In the genomic region with DNA sequence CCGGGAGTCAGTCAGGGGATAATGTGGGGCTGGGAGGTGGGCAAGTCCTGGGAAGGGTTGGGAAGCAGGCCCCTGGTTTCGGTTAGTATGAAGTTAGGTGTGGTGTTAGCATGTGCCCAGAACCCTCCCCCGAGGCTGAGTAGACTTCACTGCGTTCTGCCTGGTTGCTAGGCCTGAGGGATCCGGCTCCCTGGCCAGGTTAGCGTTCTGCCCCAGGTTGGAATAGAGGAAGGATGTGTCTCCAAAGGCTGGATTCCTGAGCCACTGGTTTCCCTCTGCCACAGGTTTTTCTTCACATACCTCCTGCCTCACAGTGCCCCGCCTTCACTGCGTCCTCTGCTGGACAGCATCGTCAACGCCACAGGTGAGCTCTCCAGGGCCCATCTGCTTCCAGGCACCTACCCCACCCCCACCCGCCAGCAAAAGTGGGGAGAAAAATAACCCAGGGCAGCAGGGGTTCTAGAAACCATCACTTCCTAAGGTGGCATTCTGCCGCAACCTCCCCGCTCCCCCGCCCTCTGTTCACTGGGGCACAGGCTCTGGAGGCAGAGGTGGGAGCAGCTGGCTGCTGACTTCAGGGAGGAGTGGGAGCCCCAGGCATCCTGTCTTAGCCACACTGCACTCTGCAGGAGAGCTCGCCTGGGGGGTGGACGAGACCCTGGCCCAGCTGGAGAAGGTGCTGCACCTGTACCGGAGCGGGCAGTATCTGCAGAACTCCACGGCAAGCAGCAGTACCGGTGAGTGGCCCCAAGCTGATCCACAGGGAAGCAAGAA, we compare ENCODE assay signal across 11 cellular contexts. TPM values are rescaled to one million over a fixed set of nuclear protein-coding genes. Genes with fewer than 3 reads are reported as not detected.
DNase-seq lines count a peak whose midpoint lies in the region; ATAC-seq, FAIRE-seq and TF ChIP-seq lines count a peak whose summit lies in the region.
"Had no signal": no experiment of that assay in that cellular context is flagged by ENCODE, and none has a peak within 500 bp of the region (broad histone marks: within the 10 kb centered on the region; RNA-seq: fewer than 3 reads in every experiment).

No MANE protein-coding gene starts in this region.

- H4K20me1 ChIP-seq in H1 (replicated peaks in 1 of 2; ENCODE audit: control insufficient read depth in 1 of 2, insufficient read depth in 2 of 2, low read length in 2 of 2), result peaks cover 0 to 10% of the 10 kb centered on the region in 2 experiments

- H3K18ac ChIP-seq in H1 (ENCODE audit: extremely low read depth, low read length), result no peak overlapping the region
- no peak overlapping the region for H3K18ac ChIP-seq in neuronal stem cell (ENCODE audit: low read length)

- H3K27ac ChIP-seq in heart right ventricle (peak overlapping the region; percentile 81 to 94 (median 91)), H1 (ENCODE audit: low read depth, low read length) (0 out of 2 replicates have a peak overlapping the region, but pooled peaks have one; percentile 17), muscle layer of duodenum (ENCODE audit: low read length) (peak overlapping the region; percentile 92), aorta (ENCODE audit: low read depth in 1 of 2, low read length in 2 of 2) (peak overlapping the region; percentile 17 to 60), neuronal stem cell (replicated peaks; ENCODE audit: low read length) (no peak overlapping the region)

- 76 to 78% methylated on average over 20 of the region's 20 CpGs for WGBS in heart right ventricle, 2 donors
- 73% methylated on average over 20 of the region's 20 CpGs; no CpG with 5 or more reads in 1 of the 2 experiments for WGBS in H1 (ENCODE audit: extremely low coverage in 1 of 2, insufficient coverage in 1 of 2, insufficient read length in 1 of 2, insufficient replicate concordance in 2 of 2, low coverage in 1 of 2, low lambda C conversion rate in 2 of 2, missing lambda C conversion rate in 1 of 2), 2 experiments
- 52 to 53% methylated on average over 20 of the region's 20 CpGs for WGBS in aorta, 2 donors
- WGBS in neuronal stem cell (ENCODE audit: extremely low coverage in 2 of 2, insufficient read length in 2 of 2, insufficient replicate concordance in 1 of 2), 2 donors, result no CpG with 5 or more reads among the region's 20 CpGs

- FAIRE-seq in H1 (lab: Jason Lieb, UNC), result no peak
- FAIRE-seq: RCC 7860 had no signal

- H3K4ac ChIP-seq in H1 (replicated peaks; ENCODE audit: insufficient read length, low read depth, low read length), result no peak overlapping the region
- H3K4ac ChIP-seq in neuronal stem cell (ENCODE audit: low read length), result no peak overlapping the region

- no peaks in the 10 kb centered on the region for H3K9me3 ChIP-seq in heart right ventricle
- H3K9me3 ChIP-seq in H1 (ENCODE audit: insufficient read depth in 2 of 2, low read depth in 1 of 2, low read length in 1 of 2), result no peaks in the 10 kb centered on the region
- no peaks in the 10 kb centered on the region for H3K9me3 ChIP-seq in muscle layer of duodenum (ENCODE audit: control insufficient read depth in 1 of 2, low read length in 2 of 2)
- no peaks in the 10 kb centered on the region for H3K9me3 ChIP-seq in aorta (ENCODE audit: control insufficient read depth, low read length)
- no peaks in the 10 kb centered on the region for H3K9me3 ChIP-seq in neuronal stem cell (replicated peaks in 1 of 2; ENCODE audit: control insufficient read depth in 2 of 2, insufficient read depth in 1 of 2, low read depth in 1 of 2, low read length in 2 of 2)

- H3K56ac ChIP-seq in H1 (replicated peaks; ENCODE audit: insufficient read length, low read depth, low read length), result no peak overlapping the region

- H2BK120ac ChIP-seq in H1 (replicated peaks; ENCODE audit: low read depth, low read length) (no peak overlapping the region), neuronal stem cell (ENCODE audit: low read depth, low read length) (no peak overlapping the region)

- TF ChIP-seq RAD21 in H1 (IDR thresholded peaks at IDR 0.05 in 1 of 2, conservative IDR thresholded peaks at IDR 0.05 in 1 of 2; ENCODE audit: low read depth in 2 of 2, low read length in 2 of 2), result peak; percentile 70 to 78

- H2AFZ ChIP-seq in H1 (ENCODE audit: low read length) (no peak overlapping the region), neuronal stem cell (ENCODE audit: low read length) (no peak overlapping the region)

- no peak for TF ChIP-seq EP300 in H1 (IDR thresholded peaks at IDR 0.05; ENCODE audit: borderline replicate concordance in 1 of 2, low read depth in 2 of 2, low read length in 2 of 2)

- no peak overlapping the region; a peak in 1 of 4 replicates for H3K4me2 ChIP-seq in H1 (ENCODE audit: insufficient read depth in 1 of 2, low read depth in 2 of 2, low read length in 2 of 2)
- no peak overlapping the region for H3K4me2 ChIP-seq in neuronal stem cell (ENCODE audit: insufficient read depth, low read length, poor library complexity, severe bottlenecking)

- H3K14ac ChIP-seq in H1 (ENCODE audit: insufficient read length) (no peak overlapping the region), neuronal stem cell (ENCODE audit: low read length) (no peak overlapping the region)

- POLR2A ChIA-PET in H1 (lab: Charles Lee; ENCODE audit: partially characterized antibody), result interaction anchor here (0.7 to 1.8 kb wide), 7 partner anchors 8 to 185 kb away, joined by 3 to 7 read pairs (median 4); a partner anchor contains a TSS

- no peak overlapping the region for H2AK5ac ChIP-seq in H1 (ENCODE audit: low read depth, low read length)
- H2AK5ac ChIP-seq in neuronal stem cell (ENCODE audit: low read depth, low read length), result no peak overlapping the region

- H3K4me3 ChIP-seq in heart right ventricle, result no peak overlapping the region
- H3K4me3 ChIP-seq in H1 (ENCODE audit: extremely low read depth in 1 of 4, insufficient read depth in 2 of 4, low read depth in 3 of 4, low read length in 4 of 4), result no peak overlapping the region
- H3K4me3 ChIP-seq in muscle layer of duodenum (ENCODE audit: low read depth in 1 of 2, low read length in 2 of 2), result no peak overlapping the region
- no peak overlapping the region for H3K4me3 ChIP-seq in aorta (ENCODE audit: low read length in 2 of 2)
- no peak overlapping the region for H3K4me3 ChIP-seq in neuronal stem cell (ENCODE audit: low read length in 2 of 2)

- H2BK5ac ChIP-seq in H1 (ENCODE audit: low read depth, low read length) (0 out of 2 replicates have a peak overlapping the region, but pooled peaks have one; percentile 35), neuronal stem cell (ENCODE audit: low read length) (no peak overlapping the region)

- H3K23ac ChIP-seq in H1 (ENCODE audit: insufficient read length) (no peak overlapping the region), neuronal stem cell (ENCODE audit: low read depth, low read length, poor library complexity) (no peak overlapping the region)

- ATAC-seq in heart right ventricle (peak in 1 of 8 donors; percentile 2), aorta (ENCODE audit: low FRiP score) (no peak), HG02870 (IDR thresholded peaks at IDR 0.05; ENCODE audit: unreplicated experiment) (no peak), GM21825 (IDR thresholded peaks at IDR 0.05; ENCODE audit: unreplicated experiment) (no peak)

- H4K91ac ChIP-seq in H1 (replicated peaks; ENCODE audit: insufficient read length, low read length) (no peak overlapping the region), neuronal stem cell (ENCODE audit: low read depth, low read length, poor library complexity) (no peak overlapping the region)

- no peak overlapping the region for H2BK12ac ChIP-seq in H1 (ENCODE audit: low read depth, low read length)
- H2BK12ac ChIP-seq in neuronal stem cell (ENCODE audit: low read length), result no peak overlapping the region

- H4K5ac ChIP-seq in H1 (ENCODE audit: insufficient read length, low read depth, low read length), result no peak overlapping the region

- no peak overlapping the region for H2BK15ac ChIP-seq in H1 (ENCODE audit: low read length)
- H2BK15ac ChIP-seq in neuronal stem cell (ENCODE audit: low read length), result no peak overlapping the region

- H2BK20ac ChIP-seq in H1 (ENCODE audit: low read length), result no peak overlapping the region

- CTCF ChIA-PET in H1 (lab: Charles Lee; ENCODE audit: partially characterized antibody), result interaction anchor here (0.5 to 12.5 kb wide), 39 partner anchors 9 to 966 kb away, joined by 3 to 157 read pairs (median 4); no protein-coding TSS in a partner anchor

- TF ChIP-seq CTCF in heart right ventricle (IDR thresholded peaks at IDR 0.05) (peak in 4 of 9 donors; percentile 13 to 33 (median 18)), H1 (IDR thresholded peaks at IDR 0.05; ENCODE audit: control extremely low read depth in 1 of 3, insufficient read depth in 1 of 3, low read depth in 1 of 3, low read length in 3 of 3) (peak in 2 of 3 experiments; percentile 66 to 76; a peak in 3 of 4 replicates)

- peaks cover 0 to 2% (median 0%) of the 10 kb centered on the region in 7 donors for H3K27me3 ChIP-seq in heart right ventricle
- no peaks in the 10 kb centered on the region for H3K27me3 ChIP-seq in H1 (replicated peaks in 1 of 4; ENCODE audit: control insufficient read depth in 3 of 4, extremely low read depth in 1 of 4, insufficient read depth in 3 of 4, low read length in 3 of 4)
- H3K27me3 ChIP-seq in muscle layer of duodenum (ENCODE audit: low read depth, low read length), result no peaks in the 10 kb centered on the region
- H3K27me3 ChIP-seq in aorta (ENCODE audit: control insufficient read depth in 1 of 2, insufficient read depth in 2 of 2, low read length in 1 of 2), result no peaks in the 10 kb centered on the region
- no peaks in the 10 kb centered on the region for H3K27me3 ChIP-seq in neuronal stem cell (ENCODE audit: control insufficient read depth in 3 of 3, insufficient read depth in 3 of 3, low read depth in 1 of 3, low read length in 3 of 3)

- peaks cover 8% of the 10 kb centered on the region for H3K23me2 ChIP-seq in H1 (ENCODE audit: low read depth, low read length)

- H3K36me3 ChIP-seq in heart right ventricle (peaks cover 0 to 67% (median 35%) of the 10 kb centered on the region in 9 donors), H1 (ENCODE audit: control insufficient read depth in 2 of 4, insufficient read depth in 4 of 4, low read length in 3 of 4) (peaks cover 6 to 90% (median 25%) of the 10 kb centered on the region in 4 experiments; a peak in 7 of 8 replicates), muscle layer of duodenum (ENCODE audit: control insufficient read depth in 1 of 2, insufficient read depth in 2 of 2, low read length in 2 of 2) (peaks cover 36 to 38% of the 10 kb centered on the region in 2 donors), aorta (ENCODE audit: control insufficient read depth in 1 of 2, insufficient read depth in 2 of 2, low read length in 1 of 2) (peaks cover 5 to 24% of the 10 kb centered on the region in 2 donors), neuronal stem cell (replicated peaks in 1 of 2; ENCODE audit: control insufficient read depth in 2 of 2, insufficient read depth in 2 of 2, low read length in 2 of 2) (peaks cover 63 to 64% of the 10 kb centered on the region in 2 donors)

- no peak for TF ChIP-seq POLR2A in H1 (IDR thresholded peaks at IDR 0.05; ENCODE audit: control extremely low read depth in 1 of 2, low read depth in 2 of 2, low read length in 2 of 2)

- H3K79me1 ChIP-seq in H1 (ENCODE audit: low read depth, low read length), result peaks cover 4% of the 10 kb centered on the region; the same call in 1 of the 2 replicates
- peaks cover 11% of the 10 kb centered on the region for H3K79me1 ChIP-seq in neuronal stem cell (ENCODE audit: low read depth, low read length)

- H3K79me2 ChIP-seq in H1 (ENCODE audit: control insufficient read depth in 1 of 2, insufficient read depth in 2 of 2, low read length in 2 of 2), result peaks cover 1 to 21% of the 10 kb centered on the region in 2 experiments; a peak in 3 of 4 replicates

- DNase-seq in heart right ventricle (no peak), cardiac septum (ENCODE audit: low spot score) (no peak), H1 (ENCODE audit: low read depth in 1 of 2, low spot score in 2 of 2) (no peak), aorta (peak in 1 of 2 donors; percentile 37), neuronal stem cell (ENCODE audit: low spot score) (no peak)
- DNase-seq: Karpas-422, NCI-H2107 had no signal

- H3K4me1 ChIP-seq in heart right ventricle (peaks cover 28 to 87% (median 67%) of the 10 kb centered on the region in 9 donors), H1 (replicated peaks in 1 of 4; ENCODE audit: control insufficient read depth in 3 of 4, insufficient read depth in 4 of 4, low read length in 3 of 4) (peaks cover 5 to 39% (median 33%) of the 10 kb centered on the region in 4 experiments), muscle layer of duodenum (ENCODE audit: control insufficient read depth in 1 of 2, insufficient read depth in 2 of 2, low read length in 2 of 2) (peaks cover 36 to 51% of the 10 kb centered on the region in 2 donors), aorta (ENCODE audit: control insufficient read depth in 1 of 2, insufficient read depth in 2 of 2, low read length in 2 of 2) (peaks cover 3 to 6% of the 10 kb centered on the region in 2 donors), neuronal stem cell (ENCODE audit: control insufficient read depth in 2 of 2, insufficient read depth in 1 of 2, low read depth in 1 of 2, low read length in 2 of 2) (peaks cover 43 to 61% of the 10 kb centered on the region in 2 donors)

- no peak overlapping the region for H3K9ac ChIP-seq in H1 (replicated peaks in 1 of 4; ENCODE audit: extremely low read depth in 1 of 4, low read depth in 3 of 4, low read length in 3 of 4)
- no peak overlapping the region for H3K9ac ChIP-seq in neuronal stem cell (ENCODE audit: low read depth, low read length, poor library complexity)

- H4K8ac ChIP-seq in H1 (ENCODE audit: extremely low read depth, insufficient read depth, low read length) (no peak overlapping the region; the same call in 1 of the 2 replicates), neuronal stem cell (ENCODE audit: low read depth, low read length) (no peak overlapping the region)

- intact Hi-C loops in heart right ventricle (cut with DNase I), result loop anchor here in 5 of 10 donors (5.0 kb wide), 3 partner anchors 108 to 128 kb away; no protein-coding TSS in a partner anchor
- intact Hi-C loops in cardiac septum (cut with DNase I), result no loop called here
- intact Hi-C loops in aorta (cut with DNase I), result loop anchor here (2.0 to 10.0 kb wide), 4 partner anchors 58 to 1170 kb away; a partner anchor contains a TSS

RNA-seq across cellular contexts. Expression of a gene that starts 7.0 kb away (rescaled TPM):
- total RNA-seq in heart right ventricle (100 to 1,000 TPM in 2 of 10 donors, 10 to 100 TPM in 8; 25.1 to 263 (median 41.5) TPM), cardiac septum (74.7 TPM), aorta (100 to 1,000 TPM; 148 to 258 TPM)
- polyA plus RNA-seq in heart right ventricle (100 to 1,000 TPM in 1 of 2 donors, 10 to 100 TPM in 1; 91.4 to 121 TPM), H1 (2011; rRNA removed) (80.1 and 115 TPM in 2 replicates), aorta (100 to 1,000 TPM in 1 of 2 donors, 10 to 100 TPM in 1; 48.8 to 182 TPM)
- 48.0 and 49.9 TPM in 2 replicates for total RNA-seq in H1 (2021; fragmentation: NEBNext Ultra II Directional; extraction: Animal tissue kit (Norgen Biotek cat#: 25700))
- 148 TPM for polyA plus RNA-seq in H1 (2011; cell fraction: cytosol; rRNA removed)
- 347 TPM for polyA plus RNA-seq in H1 (2011; cell fraction: nucleus; rRNA removed)
- polyA plus RNA-seq in H1 (2012, experiment 1 of 2), result 37.2 to 63.9 TPM (median 58.3 TPM) in 4 replicates
- polyA plus RNA-seq in H1 (2012, experiment 2 of 2), result 59.7 TPM
- polyA plus RNA-seq in H1 (2013, experiment 1 of 2), result 8.0 TPM
- polyA plus RNA-seq in H1 (2013, experiment 2 of 2), result 7.8 TPM
- polyA minus RNA-seq in H1 (2011; rRNA and poly(A)+ RNA removed), result 84.3 and 179 TPM in 2 replicates
- 55.0 TPM for polyA minus RNA-seq in H1 (2011; cell fraction: cytosol; rRNA and poly(A)+ RNA removed)
- polyA minus RNA-seq in H1 (2011; cell fraction: nucleus; rRNA and poly(A)+ RNA removed), result 79.6 TPM
- polyA plus RNA-seq in neuronal stem cell (2013, experiment 1 of 2), result 93.5 TPM
- polyA plus RNA-seq in neuronal stem cell (2013, experiment 2 of 2), result 92.5 TPM
